31 cellular contexts compared by ENCODE assay signal in genomic region chr18:9763157-9763556, GRCh38.
"Had no signal": no experiment of that assay in that cellular context is flagged by ENCODE, and none has a peak within 500 bp of the region (broad histone marks: within the 10 kb centered on the region; RNA-seq: fewer than 3 reads in every experiment).

No MANE protein-coding gene starts in this region.

- H3K4me3 Mint-ChIP-seq: activated CD4-positive, alpha-beta memory T cell treated with anti-CD3 and anti-CD28 coated beads, Interleukin-2, amount 10 ng/mL, durations not matched to agents 7 days and 5 days; activated CD4-positive, alpha-beta T cell treated with anti-CD3 and anti-CD28 coated beads, Interleukin-2, amount 10 ng/mL, durations not matched to agents 7 days and 5 days; activated naive CD8-positive, alpha-beta T cell; activated T-cell treated with anti-CD3 and anti-CD28 coated beads, Interleukin-2, amount 50 U/mL, for 24 hours; activated T-cell treated with anti-CD3 and anti-CD28 coated beads, Interleukin-2, amount 50 U/mL, for 72 hours; central memory CD8-positive, alpha-beta T cell had no signal

- H3K4me1 Mint-ChIP-seq: central memory CD8-positive, alpha-beta T cell had no signal

- H3K36me3 Mint-ChIP-seq: activated naive CD8-positive, alpha-beta T cell had no signal

- H3K27me3 Mint-ChIP-seq: activated CD4-positive, alpha-beta T cell treated with anti-CD3 and anti-CD28 coated beads, Interleukin-2, amount 10 ng/mL, durations not matched to agents 7 days and 5 days had no signal

- H3K36me3 ChIP-seq: esophagus squamous epithelium, gastroesophageal sphincter, heart right ventricle had no signal

- H3K4me3 ChIP-seq: coronary artery, esophagus squamous epithelium, gastroesophageal sphincter, heart right ventricle had no signal

- H3K27me3 ChIP-seq: brain microvascular endothelial cell, esophagus squamous epithelium, gastroesophageal sphincter, heart right ventricle had no signal

- H3K27ac Mint-ChIP-seq: activated CD4-positive, alpha-beta memory T cell treated with anti-CD3 and anti-CD28 coated beads, Interleukin-2, amount 10 ng/mL, durations not matched to agents 7 days and 5 days; activated CD4-positive, alpha-beta T cell treated with anti-CD3 and anti-CD28 coated beads, Interleukin-2, amount 10 ng/mL, durations not matched to agents 7 days and 5 days; activated naive CD8-positive, alpha-beta T cell; activated T-cell treated with anti-CD3 and anti-CD28 coated beads, Interleukin-2, amount 50 U/mL, for 24 hours; activated T-cell treated with anti-CD3 and anti-CD28 coated beads, Interleukin-2, amount 50 U/mL, for 72 hours had no signal

- H3K27ac ChIP-seq: brain microvascular endothelial cell, epithelial cell of prostate had no signal

- H3K9me3 Mint-ChIP-seq: activated CD4-positive, alpha-beta memory T cell treated with anti-CD3 and anti-CD28 coated beads, Interleukin-2, amount 10 ng/mL, durations not matched to agents 7 days and 5 days; activated CD4-positive, alpha-beta T cell treated with anti-CD3 and anti-CD28 coated beads, Interleukin-2, amount 10 ng/mL, durations not matched to agents 7 days and 5 days; activated T-cell treated with anti-CD3 and anti-CD28 coated beads, Interleukin-2, amount 50 U/mL, for 24 hours; activated T-cell treated with anti-CD3 and anti-CD28 coated beads, Interleukin-2, amount 50 U/mL, for 72 hours; central memory CD8-positive, alpha-beta T cell had no signal

- DNase-seq: activated CD4-positive, alpha-beta memory T cell treated with anti-CD3 and anti-CD28 coated beads, Interleukin-2, amount 10 ng/mL, durations not matched to agents 7 days and 5 days; activated CD4-positive, alpha-beta T cell treated with anti-CD3 and anti-CD28 coated beads for 1 hour; activated CD4-positive, alpha-beta T cell treated with anti-CD3 and anti-CD28 coated beads for 4 hours; activated CD4-positive, alpha-beta T cell treated with anti-CD3 and anti-CD28 coated beads, Interleukin-2, amount 10 ng/mL, durations not matched to agents 7 days and 5 days; activated CD4-positive, alpha-beta T cell treated with anti-CD3 and anti-CD28 coated beads, Interleukin-2, amount 50 U/mL, for 4 hours; activated CD4-positive, CD25-positive, alpha-beta regulatory T cell; activated CD8-positive, alpha-beta memory T cell treated with anti-CD3 and anti-CD28 coated beads, Interleukin-2, amount 50 U/mL, for 48 hours; activated gamma-delta T cell; activated naive CD4-positive, alpha-beta T cell treated with anti-CD3 and anti-CD28 coated beads, Interleukin-2, amount 50 U/mL, for 16 hours; activated naive CD4-positive, alpha-beta T cell treated with Interleukin-2 at 50 U/mL for 16 hours; activated T-cell treated with anti-CD3 and anti-CD28 coated beads for 4 hours; activated T-cell treated with anti-CD3 and anti-CD28 coated beads, Interleukin-2, amount 50 U/mL, for 24 hours; activated T-cell treated with anti-CD3 and anti-CD28 coated beads, Interleukin-2, amount 50 U/mL, for 72 hours; amniotic stem cell; anterior cingulate cortex; brain microvascular endothelial cell; dermis blood vessel endothelial cell; effector CD8-positive, alpha-beta T cell; esophagus squamous epithelium; foreskin melanocyte; heart right ventricle; T-helper 2 cell had no signal

- FAIRE-seq: astrocyte, bronchial epithelial cell, endometrium, endothelial cell of umbilical vein had no signal

- ATAC-seq: activated T-cell treated with anti-CD3 and anti-CD28 coated beads, Interleukin-2, amount 50 U/mL, for 72 hours; gastroesophageal sphincter had no signal

- H3K9me3 ChIP-seq: esophagus squamous epithelium, gastroesophageal sphincter had no signal
